In the genomic region with DNA sequence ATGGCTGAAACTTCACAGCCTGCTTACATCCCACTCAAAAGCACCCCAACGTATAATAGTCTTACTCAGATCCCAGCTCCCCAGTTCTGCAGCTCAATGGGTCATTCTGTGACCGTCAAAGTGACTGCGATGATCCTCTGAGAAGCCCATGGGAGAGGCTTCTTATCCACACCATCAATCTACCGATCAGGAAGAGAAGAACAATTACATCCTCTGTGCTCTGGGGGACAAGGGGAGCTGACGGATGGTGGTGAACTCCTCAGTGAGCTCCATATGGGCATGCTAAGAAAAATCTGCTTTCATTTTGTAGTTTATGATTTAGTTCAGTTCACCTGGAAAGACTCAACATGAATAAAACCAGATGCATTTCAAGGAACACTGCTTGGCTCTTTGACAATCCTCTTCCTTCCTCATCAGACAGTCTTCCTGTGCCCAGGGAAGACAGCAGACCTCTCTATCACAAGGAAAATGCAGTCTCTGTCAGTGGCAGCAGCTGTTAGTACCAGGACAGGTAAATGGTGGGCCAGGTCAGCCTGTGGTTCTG, we compare ENCODE assay signal across 13 cellular contexts.
A peak's percentile ranks its signal among the peaks of the same experiment; 100 is the strongest.
DNase-seq lines count a peak whose midpoint lies in the region; ATAC-seq and TF ChIP-seq lines count a peak whose summit lies in the region.
"Had no signal": no experiment of that assay in that cellular context is flagged by ENCODE, and none has a peak within 500 bp of the region (broad histone marks: within the 10 kb centered on the region; RNA-seq: fewer than 3 reads in every experiment).

No MANE protein-coding gene starts in this region.

- peaks cover 17 to 27% of the 10 kb centered on the region in 2 donors for H3K36me3 Mint-ChIP-seq in activated naive CD4-positive, alpha-beta T cell treated with anti-CD3 and anti-CD28 coated beads, Interleukin-2, amount 50 U/mL, for 72 hours
- peaks cover 64% of the 10 kb centered on the region for H3K36me3 Mint-ChIP-seq in activated naive CD4-positive, alpha-beta T cell treated with anti-CD3 and anti-CD28 coated beads, Interleukin-2, amount 10 ng/mL, durations not matched to agents 7 days and 5 days

- TF ChIP-seq CTCF in SU-DHL-6 (IDR thresholded peaks at IDR 0.05; ENCODE audit: insufficient read depth, low read length, poor library complexity, severe bottlenecking) (no peak), ascending aorta (IDR thresholded peaks at IDR 0.05) (no peak)

- intact Hi-C loops in ascending aorta (cut with DNase I): no loop called here

- H3K4me2 ChIP-seq in SU-DHL-6 (ENCODE audit: low read depth, low read length, poor library complexity, severe bottlenecking) (peak overlapping the region; percentile 75), mesenchymal stem cell (ENCODE audit: low read length, poor library complexity, severe bottlenecking) (no peak overlapping the region)

- H4K8ac ChIP-seq in mesenchymal stem cell (ENCODE audit: low read length): no peak overlapping the region

- no peak overlapping the region for H3K18ac ChIP-seq in mesenchymal stem cell (ENCODE audit: low read depth in 1 of 2, low read length in 2 of 2)

- H3K79me2 ChIP-seq in SU-DHL-6 (ENCODE audit: insufficient read depth, low read length): peaks cover 54% of the 10 kb centered on the region; the same call in 1 of the 2 replicates

- no peak overlapping the region for H3K23ac ChIP-seq in mesenchymal stem cell (ENCODE audit: low read length in 2 of 2)

- H3K27me3 Mint-ChIP-seq in activated naive CD4-positive, alpha-beta T cell treated with anti-CD3 and anti-CD28 coated beads, Interleukin-2, amount 10 ng/mL, durations not matched to agents 7 days and 5 days: no peaks in the 10 kb centered on the region

- H3K14ac ChIP-seq in mesenchymal stem cell (ENCODE audit: low read length in 2 of 2): no peak overlapping the region

- H3K36me3 ChIP-seq in SU-DHL-6 (ENCODE audit: low read length) (no peaks in the 10 kb centered on the region), mesenchymal stem cell (ENCODE audit: control insufficient read depth in 1 of 2, insufficient read depth in 2 of 2, low read depth in 1 of 2, low read length in 2 of 2) (peaks cover 0 to 3% of the 10 kb centered on the region in 2 experiments), ascending aorta (no peaks in the 10 kb centered on the region)
- H3K36me3 ChIP-seq: Peyer's patch, prostate gland had no signal

- ATAC-seq in activated naive CD4-positive, alpha-beta T cell treated with anti-CD3 and anti-CD28 coated beads, Interleukin-2, amount 50 U/mL, for 72 hours: no peak
- no peak for ATAC-seq in HG02970 (IDR thresholded peaks at IDR 0.05; ENCODE audit: low FRiP score, unreplicated experiment)
- no peak for ATAC-seq in HG02938 (IDR thresholded peaks at IDR 0.05; ENCODE audit: unreplicated experiment)
- ATAC-seq in GM21367 (IDR thresholded peaks at IDR 0.05; ENCODE audit: unreplicated experiment): no peak

- H2BK12ac ChIP-seq in mesenchymal stem cell (ENCODE audit: low read length in 2 of 2): no peak overlapping the region

- no peak overlapping the region for H2AK5ac ChIP-seq in mesenchymal stem cell (ENCODE audit: low read length, severe bottlenecking)

- peak overlapping the region; percentile 92 for H3K27ac ChIP-seq in SU-DHL-6 (ENCODE audit: low read depth, low read length)
- H3K27ac ChIP-seq in mesenchymal stem cell (ENCODE audit: low read length, poor library complexity, severe bottlenecking): no peak overlapping the region
- no peak overlapping the region for H3K27ac ChIP-seq in ascending aorta
- H3K27ac ChIP-seq: prostate gland had no signal

- peak overlapping the region; percentile 30 for H2BK120ac ChIP-seq in mesenchymal stem cell (ENCODE audit: low read depth, low read length)

- peak overlapping the region; percentile 29 to 45 for H3K27ac Mint-ChIP-seq in activated naive CD4-positive, alpha-beta T cell treated with anti-CD3 and anti-CD28 coated beads, Interleukin-2, amount 50 U/mL, for 72 hours
- H3K27ac Mint-ChIP-seq in activated naive CD4-positive, alpha-beta T cell treated with anti-CD3 and anti-CD28 coated beads, Interleukin-2, amount 10 ng/mL, durations not matched to agents 7 days and 5 days: no peak overlapping the region

- no peak overlapping the region for H2AFZ ChIP-seq in SU-DHL-6 (ENCODE audit: low read depth, low read length, severe bottlenecking)
- H2AFZ ChIP-seq in mesenchymal stem cell (ENCODE audit: low read depth, low read length): no peak overlapping the region

- H3K4me1 Mint-ChIP-seq in activated naive CD4-positive, alpha-beta T cell treated with anti-CD3 and anti-CD28 coated beads, Interleukin-2, amount 10 ng/mL, durations not matched to agents 7 days and 5 days: peaks cover 63% of the 10 kb centered on the region

- H3K4me3 ChIP-seq in SU-DHL-6 (ENCODE audit: insufficient read depth, low read length, poor library complexity, severe bottlenecking) (no peak overlapping the region), mesenchymal stem cell (ENCODE audit: insufficient read depth in 1 of 2, low read depth in 1 of 2, low read length in 2 of 2) (no peak overlapping the region), ascending aorta (no peak overlapping the region)
- H3K4me3 ChIP-seq: prostate gland had no signal

- H3K79me1 ChIP-seq in mesenchymal stem cell (replicated peaks; ENCODE audit: low read length, poor library complexity, severe bottlenecking): peaks cover 3% of the 10 kb centered on the region

- WGBS in mesenchymal stem cell: 94% methylated on average over 5 of the region's 5 CpGs

- no peak overlapping the region for H3K4me3 Mint-ChIP-seq in activated naive CD4-positive, alpha-beta T cell treated with anti-CD3 and anti-CD28 coated beads, Interleukin-2, amount 10 ng/mL, durations not matched to agents 7 days and 5 days

- no peaks in the 10 kb centered on the region for H3K9me2 ChIP-seq in SU-DHL-6 (replicated peaks; ENCODE audit: insufficient read depth, low read length)

- H3K9ac ChIP-seq in SU-DHL-6 (ENCODE audit: low read length) (peak overlapping the region; percentile 46), mesenchymal stem cell (ENCODE audit: low read length) (no peak overlapping the region)

- H3K4me1 ChIP-seq in mesenchymal stem cell (ENCODE audit: control insufficient read depth, insufficient read depth, low read depth, low read length) (peaks cover 3% of the 10 kb centered on the region), ascending aorta (peaks cover 0 to 36% of the 10 kb centered on the region in 2 donors)
- H3K4me1 ChIP-seq: prostate gland had no signal

- H4K91ac ChIP-seq in mesenchymal stem cell (ENCODE audit: low read length): no peak overlapping the region

- H3K27me3 ChIP-seq in SU-DHL-6 (ENCODE audit: low read length) (no peaks in the 10 kb centered on the region), mesenchymal stem cell (ENCODE audit: control insufficient read depth in 1 of 2, insufficient read depth in 1 of 2, low read length in 2 of 2) (peaks cover 0 to 18% of the 10 kb centered on the region in 2 experiments), ascending aorta (no peaks in the 10 kb centered on the region)
- H3K27me3 ChIP-seq: Peyer's patch had no signal

- H3K9me3 ChIP-seq in SU-DHL-6 (ENCODE audit: insufficient read depth, low read length) (no peaks in the 10 kb centered on the region), mesenchymal stem cell (ENCODE audit: control insufficient read depth, low read length) (peaks cover 3% of the 10 kb centered on the region), ascending aorta (no peaks in the 10 kb centered on the region)
- H3K9me3 ChIP-seq: Peyer's patch, prostate gland had no signal

- no peaks in the 10 kb centered on the region for H4K20me1 ChIP-seq in SU-DHL-6 (ENCODE audit: low read depth, low read length)

- H2BK5ac ChIP-seq in mesenchymal stem cell (ENCODE audit: low read depth, low read length, poor library complexity, severe bottlenecking): no peak overlapping the region

- H2BK15ac ChIP-seq in mesenchymal stem cell (ENCODE audit: low read depth, poor library complexity, severe bottlenecking): no peak overlapping the region

- CTCF ChIA-PET in activated naive CD4-positive, alpha-beta T cell treated with anti-CD3 and anti-CD28 coated beads, Interleukin-2, amount 10 ng/mL, durations not matched to agents 7 days and 5 days (lab: Charles Lee): interaction anchor here (0.7 to 1.8 kb wide), 4 partner anchors 11 to 176 kb away, joined by 4 to 7 read pairs (median 4); no protein-coding TSS in a partner anchor

- H3F3A ChIP-seq in SU-DHL-6 (ENCODE audit: insufficient read depth): peaks cover 79% of the 10 kb centered on the region

- no peak overlapping the region for H3K4ac ChIP-seq in mesenchymal stem cell (ENCODE audit: low read depth in 1 of 2, low read length in 2 of 2)

- peaks cover 3 to 17% of the 10 kb centered on the region in 2 donors for H3K9me3 Mint-ChIP-seq in activated naive CD4-positive, alpha-beta T cell treated with anti-CD3 and anti-CD28 coated beads, Interleukin-2, amount 50 U/mL, for 72 hours
- H3K9me3 Mint-ChIP-seq in activated naive CD4-positive, alpha-beta T cell treated with anti-CD3 and anti-CD28 coated beads, Interleukin-2, amount 10 ng/mL, durations not matched to agents 7 days and 5 days: no peaks in the 10 kb centered on the region

- no peak for DNase-seq in activated naive CD4-positive, alpha-beta T cell treated with anti-CD3 and anti-CD28 coated beads, Interleukin-2, amount 50 U/mL, for 72 hours (ENCODE audit: low spot score in 2 of 2)
- DNase-seq in activated naive CD4-positive, alpha-beta T cell treated with anti-CD3 and anti-CD28 coated beads, Interleukin-2, amount 10 ng/mL, durations not matched to agents 7 days and 5 days: no peak
- no peak for DNase-seq in mesenchymal stem cell
- no peak for DNase-seq in ascending aorta (ENCODE audit: low spot score in 2 of 2)
- DNase-seq: activated CD4-positive, CD25-positive, alpha-beta regulatory T cell; activated T-cell treated with anti-CD3 and anti-CD28 coated beads, Interleukin-2, amount 50 U/mL, for 1 hour; NCI-H510A treated with DMSO at 0.1 percent for 48 hours had no signal
